ENCODE assay signal across 13 cellular contexts in the genomic region with DNA sequence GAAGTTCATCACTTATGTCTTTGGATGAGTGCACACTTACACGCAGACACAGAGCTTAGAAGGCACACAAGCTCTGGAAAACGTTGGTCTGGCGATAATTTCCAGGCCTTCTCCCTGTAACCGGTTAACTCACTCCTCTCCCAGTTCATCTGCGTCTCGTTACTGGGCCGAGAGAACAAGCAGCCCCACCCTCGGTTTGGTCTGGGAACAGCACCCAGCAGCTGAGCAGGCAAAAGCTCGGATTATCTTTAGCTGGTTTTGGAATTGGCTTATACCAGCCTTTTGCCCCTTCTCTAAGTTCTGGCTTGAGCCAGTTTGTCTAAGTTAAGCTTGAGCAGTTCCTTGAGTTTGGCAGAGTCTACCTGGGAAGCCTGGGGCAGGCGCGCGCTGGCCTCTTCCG. TPM values are rescaled to one million over a fixed set of nuclear protein-coding genes. Genes with fewer than 3 reads are reported as not detected.
DNase-seq lines count a peak whose midpoint lies in the region; TF ChIP-seq lines count a peak whose summit lies in the region.
"Had no signal": no experiment of that assay in that cellular context is flagged by ENCODE, and none has a peak within 500 bp of the region (broad histone marks: within the 10 kb centered on the region; RNA-seq: fewer than 3 reads in every experiment).

No MANE protein-coding gene starts in this region.

- no peak overlapping the region for H3K4me2 ChIP-seq in H9 (ENCODE audit: insufficient read depth, insufficient read length, low read length)
- H3K4me2 ChIP-seq in mesendoderm (ENCODE audit: low read length), result no peak overlapping the region

- H3K4ac ChIP-seq in H9 (ENCODE audit: low read depth, low read length), result no peak overlapping the region
- no peak overlapping the region for H3K4ac ChIP-seq in mesendoderm (ENCODE audit: low read depth, low read length)

- no CpG with 5 or more reads among the region's 13 CpGs for WGBS in H9 (ENCODE audit: extremely low coverage, insufficient read length, low lambda C conversion rate)
- 52% methylated on average over 11 of the region's 13 CpGs for WGBS in esophagus muscularis mucosa
- WGBS in mesendoderm (ENCODE audit: extremely low coverage, insufficient coverage, low lambda C conversion rate), result no CpG with 5 or more reads among the region's 13 CpGs
- 58% methylated on average over 13 of the region's 13 CpGs; no CpG with 5 or more reads in 1 of the 2 donors for WGBS in transverse colon (ENCODE audit: low coverage in 1 of 2), 2 donors

- H4K5ac ChIP-seq in H9 (ENCODE audit: insufficient read length, low read depth, low read length), result no peak overlapping the region
- no peak overlapping the region for H4K5ac ChIP-seq in mesendoderm (ENCODE audit: low read length)

- H3K79me2 ChIP-seq in H9 (ENCODE audit: insufficient read depth, low read length) (no peaks in the 10 kb centered on the region), mesendoderm (ENCODE audit: control insufficient read depth, insufficient read depth, low read length) (no peaks in the 10 kb centered on the region)

- no peak overlapping the region for H3T11ph ChIP-seq in H9 (ENCODE audit: low read length)

- DNase-seq in H9 (peak; percentile 61), esophagus muscularis mucosa (ENCODE audit: extremely low spot score) (no peak), mesendoderm (peak; percentile 38), transverse colon (no peak), SK-N-DZ (ENCODE audit: low spot score) (no peak), ecto neural progenitor cell (ENCODE audit: low spot score) (no peak), 8988T (no peak)
- DNase-seq: activated B cell treated with CpG ODN at 0.5 μM for 24 hours, colonic mucosa, DND-41, KBM-7 had no signal

- no peak overlapping the region for H4K8ac ChIP-seq in H9 (replicated peaks; ENCODE audit: insufficient read length, low read depth, low read length)
- no peak overlapping the region for H4K8ac ChIP-seq in mesendoderm (ENCODE audit: low read depth, low read length)

- TF ChIP-seq EP300 in esophagus muscularis mucosa (IDR thresholded peaks at IDR 0.05) (no peak), transverse colon (IDR thresholded peaks at IDR 0.05; ENCODE audit: low read depth) (no peak)

- H3K4me1 Mint-ChIP-seq in H9, result peaks cover 11 to 14% of the 10 kb centered on the region in 2 experiments
- H3K4me1 Mint-ChIP-seq: activated B cell treated with CpG ODN at 0.5 μM for 24 hours; activated T-helper 17 cell treated with anti-CD3 and anti-CD28 coated beads, Interleukin-2, amount 50 U/mL, for 72 hours had no signal

- H3K9me3 ChIP-seq in H9 (ENCODE audit: control insufficient read depth, low read depth, low read length) (no peaks in the 10 kb centered on the region), esophagus muscularis mucosa (no peaks in the 10 kb centered on the region), transverse colon (no peaks in the 10 kb centered on the region)
- H3K9me3 ChIP-seq: colonic mucosa had no signal

- no peak overlapping the region for H3K18ac ChIP-seq in H9 (ENCODE audit: insufficient read length, low read depth, low read length)
- H3K18ac ChIP-seq in mesendoderm (ENCODE audit: low read length), result no peak overlapping the region

- no peak overlapping the region for H2BK15ac ChIP-seq in H9 (ENCODE audit: low read depth, low read length)
- no peak overlapping the region for H2BK15ac ChIP-seq in mesendoderm (replicated peaks; ENCODE audit: low read depth)

- H2AK5ac ChIP-seq in H9 (ENCODE audit: insufficient read length, low read length) (no peak overlapping the region), mesendoderm (ENCODE audit: low read length) (no peak overlapping the region)

- H3K9me3 Mint-ChIP-seq in H9, result peaks cover 9 to 15% of the 10 kb centered on the region in 2 experiments
- H3K9me3 Mint-ChIP-seq: activated T-helper 17 cell treated with anti-CD3 and anti-CD28 coated beads, Interleukin-2, amount 50 U/mL, for 72 hours had no signal

- H2BK120ac ChIP-seq in H9 (ENCODE audit: low read depth, low read length, poor library complexity, severe bottlenecking) (no peak overlapping the region), mesendoderm (ENCODE audit: low read depth, low read length) (no peak overlapping the region)

- H3K27ac ChIP-seq in H9 (ENCODE audit: insufficient read length, low read depth, low read length) (no peak overlapping the region), esophagus muscularis mucosa (replicated peaks in 1 of 4) (peak overlapping the region; percentile 75 to 81 (median 78)), mesendoderm (ENCODE audit: low read depth, low read length) (no peak overlapping the region), transverse colon (peak overlapping the region; percentile 61 to 80 (median 71))
- H3K27ac ChIP-seq: colonic mucosa, RWPE1 had no signal

- no peak overlapping the region for H2AFZ ChIP-seq in H9 (ENCODE audit: low read length)

- no peak overlapping the region for H3K4me3 ChIP-seq in esophagus muscularis mucosa
- H3K4me3 ChIP-seq in mesendoderm (ENCODE audit: low read length), result no peak overlapping the region
- no peak overlapping the region for H3K4me3 ChIP-seq in transverse colon
- H3K4me3 ChIP-seq: colonic mucosa had no signal

- H3K56ac ChIP-seq in H9 (ENCODE audit: insufficient read length, low read depth, low read length), result no peak overlapping the region
- H3K56ac ChIP-seq in mesendoderm (ENCODE audit: low read length), result no peak overlapping the region

- H3K4me1 ChIP-seq in H9 (ENCODE audit: insufficient read depth, low read length) (no peaks in the 10 kb centered on the region), esophagus muscularis mucosa (peaks cover 14 to 63% (median 57%) of the 10 kb centered on the region in 4 donors), mesendoderm (ENCODE audit: control insufficient read depth, low read depth, low read length) (no peaks in the 10 kb centered on the region), transverse colon (peaks cover 7 to 24% (median 10%) of the 10 kb centered on the region in 4 donors)
- H3K4me1 ChIP-seq: colonic mucosa had no signal

- H3K9ac ChIP-seq in H9 (ENCODE audit: extremely low read depth, insufficient read length, low read length) (no peak overlapping the region), mesendoderm (ENCODE audit: low read length) (no peak overlapping the region)

- no peak overlapping the region for H3K27ac Mint-ChIP-seq in H9
- H3K27ac Mint-ChIP-seq: activated B cell treated with CpG ODN at 0.5 μM for 24 hours; activated T-helper 17 cell treated with anti-CD3 and anti-CD28 coated beads, Interleukin-2, amount 50 U/mL, for 72 hours had no signal

- H4K20me1 ChIP-seq in H9 (ENCODE audit: control insufficient read depth, insufficient read depth, insufficient read length), result no peaks in the 10 kb centered on the region

- in situ Hi-C loops in transverse colon (cut with MboI; ENCODE audit: low pct_ligation_motif_present in 1 of 4, low pct_unique_long_range_greater_than_20kb in 1 of 4, low sequenced_read_pairs in 3 of 4), result loop anchor here in 1 of 4 donors (25.0 kb wide), 1 partner anchor 158 kb away; no protein-coding TSS in a partner anchor

- intact Hi-C loops in esophagus muscularis mucosa (cut with DNase I) (no loop called here), transverse colon (cut with DNase I; ENCODE audit: low total_unique reads) (no loop called here)

- H3K27me3 ChIP-seq in H9 (ENCODE audit: insufficient read depth, low read length) (no peaks in the 10 kb centered on the region), esophagus muscularis mucosa (peaks cover 0 to 4% (median 0%) of the 10 kb centered on the region in 4 donors), mesendoderm (ENCODE audit: insufficient read depth, low read length, poor library complexity) (no peaks in the 10 kb centered on the region), transverse colon (no peaks in the 10 kb centered on the region)
- H3K27me3 ChIP-seq: colonic mucosa had no signal

- H3K36me3 ChIP-seq in esophagus muscularis mucosa (no peaks in the 10 kb centered on the region), mesendoderm (ENCODE audit: control insufficient read depth, insufficient read depth, low read length) (no peaks in the 10 kb centered on the region), transverse colon (no peaks in the 10 kb centered on the region)
- H3K36me3 ChIP-seq: colonic mucosa had no signal

- H3K4me3 Mint-ChIP-seq in H9, result no peak overlapping the region
- H3K4me3 Mint-ChIP-seq: activated B cell treated with CpG ODN at 0.5 μM for 24 hours; activated T-helper 17 cell treated with anti-CD3 and anti-CD28 coated beads, Interleukin-2, amount 50 U/mL, for 72 hours had no signal

- no peak overlapping the region for H4K91ac ChIP-seq in H9 (ENCODE audit: insufficient read length, low read depth, low read length)

- peaks cover 0 to 3% (median 0%) of the 10 kb centered on the region in 3 experiments; a peak in 2 of 7 replicates for H3K36me3 Mint-ChIP-seq in H9 (ENCODE audit: insufficient read depth in 1 of 3, low read depth in 3 of 3)

- H3K79me1 ChIP-seq in H9 (ENCODE audit: insufficient read depth, low read depth, low read length, poor library complexity, severe bottlenecking) (no peaks in the 10 kb centered on the region), mesendoderm (ENCODE audit: low read length) (no peaks in the 10 kb centered on the region)

- no peaks in the 10 kb centered on the region for H3K23me2 ChIP-seq in H9 (ENCODE audit: insufficient read length, low read depth, low read length, poor library complexity, severe bottlenecking)

- H2BK5ac ChIP-seq in H9 (ENCODE audit: insufficient read length, low read length) (no peak overlapping the region), mesendoderm (ENCODE audit: low read length) (no peak overlapping the region)

- H2BK12ac ChIP-seq in H9 (ENCODE audit: insufficient read length, low read depth, low read length), result no peak overlapping the region

- TF ChIP-seq CTCF in H9 (conservative IDR thresholded peaks at IDR 0.05) (peak; percentile 40; the same call in 2 of the 3 replicates), esophagus muscularis mucosa (IDR thresholded peaks at IDR 0.05) (peak; percentile 14 to 53 (median 29)), transverse colon (IDR thresholded peaks at IDR 0.05) (peak in 2 of 5 experiments; percentile 24 to 30)

- peaks cover 38% of the 10 kb centered on the region for H3K27me3 Mint-ChIP-seq in H9 (ENCODE audit: low read depth)

- H3K23ac ChIP-seq in H9 (ENCODE audit: insufficient read length, low read depth, low read length) (no peak overlapping the region), mesendoderm (ENCODE audit: low read length) (no peak overlapping the region)

- no peak overlapping the region for H2BK20ac ChIP-seq in H9 (ENCODE audit: low read depth, low read length, poor library complexity, severe bottlenecking)

- no peak overlapping the region for H3K14ac ChIP-seq in H9 (ENCODE audit: insufficient read depth, low read length)

- TF ChIP-seq POLR2A in esophagus muscularis mucosa (IDR thresholded peaks at IDR 0.05; ENCODE audit: low read depth) (no peak), transverse colon (IDR thresholded peaks at IDR 0.05) (no peak)

RNA-seq across cellular contexts. Expression of a gene that starts 27.3 kb away (rescaled TPM):
- total RNA-seq in H9 (2021) (193 and 194 TPM in 2 replicates), esophagus muscularis mucosa (1,000 to 10,000 TPM in 2 of 4 donors, 100 to 1,000 TPM in 2; 646 to 1,432 (median 1,078) TPM), transverse colon (100 to 1,000 TPM; 166 to 580 (median 346) TPM)
- polyA plus RNA-seq in mesendoderm (2013, experiment 1 of 2), result 187 TPM
- polyA plus RNA-seq in mesendoderm (2013, experiment 2 of 2), result 175 TPM
- polyA plus RNA-seq in SK-N-DZ (2014; cell fraction: cytosol; rRNA removed), result 58.6 and 64.7 TPM in 2 replicates
- polyA plus RNA-seq in SK-N-DZ (2014; cell fraction: nucleus; rRNA removed), result 367 and 476 TPM in 2 replicates

Comparison
In these comparisons a context has a peak if more than half of its experiments do, and no peak if none do; other contexts are left out.
1. DNase-seq: peak in H9 (single experiment) and mesendoderm (single experiment); none in esophagus muscularis mucosa (single experiment), transverse colon (single experiment), SK-N-DZ (single experiment), ecto neural progenitor cell (single experiment) and 8988T (single experiment).
2. H3K27ac ChIP-seq: peak in esophagus muscularis mucosa (4 of 4) and transverse colon (4 of 4); none in H9 (single experiment) and mesendoderm (single experiment).